Comparison of ENCODE assay signal across 22 cellular contexts in the genomic region with DNA sequence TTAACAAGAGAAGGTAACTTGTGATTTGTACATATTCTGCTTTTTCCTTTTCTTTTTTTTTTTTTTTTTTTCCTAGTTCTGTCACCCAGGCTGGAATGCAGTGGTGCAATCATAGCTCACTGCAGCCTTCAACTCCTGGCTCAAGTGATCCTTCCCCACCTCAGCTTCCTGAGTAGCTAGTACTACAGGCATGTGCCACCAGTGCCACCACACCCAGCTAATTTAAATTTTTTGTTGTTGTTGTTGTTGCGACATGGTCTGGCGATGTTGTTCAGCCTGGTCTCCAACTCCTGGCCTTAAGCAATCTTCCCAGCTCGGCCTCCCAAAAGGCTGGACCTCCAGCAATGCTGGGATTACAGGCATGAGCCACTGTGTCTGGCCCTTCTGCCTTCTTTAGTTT. TPM values are rescaled to one million over a fixed set of nuclear protein-coding genes. Genes with fewer than 3 reads are reported as not detected.
"Had no signal": no experiment of that assay in that cellular context is flagged by ENCODE, and none has a peak within 500 bp of the region (broad histone marks: within the 10 kb centered on the region; RNA-seq: fewer than 3 reads in every experiment).

No MANE protein-coding gene starts in this region.

- H3K9me3 ChIP-seq: colonic mucosa, heart left ventricle, mucosa of descending colon, sigmoid colon, upper lobe of right lung, vagina had no signal

- H3K27ac Mint-ChIP-seq: naive thymus-derived CD8-positive, alpha-beta T cell had no signal

- H3K27ac ChIP-seq: colonic mucosa, heart left ventricle, sigmoid colon, upper lobe of right lung, vagina had no signal

- ATAC-seq: heart left ventricle; mucosa of descending colon; naive thymus-derived CD8-positive, alpha-beta T cell; upper lobe of right lung had no signal

- H3K27me3 ChIP-seq: colonic mucosa, upper lobe of right lung, vagina had no signal

- DNase-seq: colonic mucosa; dermis blood vessel endothelial cell; erythroblast; heart left ventricle; hippocampal formation; kidney glomerular epithelial cell; mammary epithelial cell; mucosa of descending colon; naive thymus-derived CD8-positive, alpha-beta T cell; posterior cingulate gyrus; sigmoid colon; small intestine; stimulated activated CD4-positive, alpha-beta T cell treated with anti-CD3 and anti-CD28 coated beads, Interleukin-12 subunit alpha, Interleukin-12 subunit beta, amount 100 ng/mL, for 4 hours; stimulated activated naive CD4-positive, alpha-beta T cell treated with Interleukin-2 at 50 U/mL for 16 hours; upper lobe of right lung had no signal

- FAIRE-seq: frontal cortex, small intestine had no signal

- H3K4me1 ChIP-seq: colonic mucosa, upper lobe of right lung, vagina had no signal

- H3K36me3 ChIP-seq: colonic mucosa, heart left ventricle, sigmoid colon, upper lobe of right lung, vagina had no signal

- H3K4me3 ChIP-seq: colonic mucosa, heart left ventricle, mucosa of descending colon, sigmoid colon, upper lobe of right lung, vagina had no signal

- H3K4me3 Mint-ChIP-seq: naive thymus-derived CD8-positive, alpha-beta T cell had no signal

RNA-seq across cellular contexts. Expression of a gene that starts 1.5 kb away (rescaled TPM):
- total RNA-seq: colonic mucosa; dermis blood vessel endothelial cell; glomerular endothelial cell; heart left ventricle; lower leg skin; mammary epithelial cell; mucosa of descending colon; naive thymus-derived CD8-positive, alpha-beta T cell; osteocyte; pulmonary artery endothelial cell; sigmoid colon; upper lobe of right lung; vagina had no signal
- polyA plus RNA-seq: heart left ventricle; mammary epithelial cell; naive thymus-derived CD8-positive, alpha-beta T cell; neural cell; sigmoid colon; small intestine had no signal
